Comparison of ENCODE assay signal across 32 cellular contexts in the genomic region with DNA sequence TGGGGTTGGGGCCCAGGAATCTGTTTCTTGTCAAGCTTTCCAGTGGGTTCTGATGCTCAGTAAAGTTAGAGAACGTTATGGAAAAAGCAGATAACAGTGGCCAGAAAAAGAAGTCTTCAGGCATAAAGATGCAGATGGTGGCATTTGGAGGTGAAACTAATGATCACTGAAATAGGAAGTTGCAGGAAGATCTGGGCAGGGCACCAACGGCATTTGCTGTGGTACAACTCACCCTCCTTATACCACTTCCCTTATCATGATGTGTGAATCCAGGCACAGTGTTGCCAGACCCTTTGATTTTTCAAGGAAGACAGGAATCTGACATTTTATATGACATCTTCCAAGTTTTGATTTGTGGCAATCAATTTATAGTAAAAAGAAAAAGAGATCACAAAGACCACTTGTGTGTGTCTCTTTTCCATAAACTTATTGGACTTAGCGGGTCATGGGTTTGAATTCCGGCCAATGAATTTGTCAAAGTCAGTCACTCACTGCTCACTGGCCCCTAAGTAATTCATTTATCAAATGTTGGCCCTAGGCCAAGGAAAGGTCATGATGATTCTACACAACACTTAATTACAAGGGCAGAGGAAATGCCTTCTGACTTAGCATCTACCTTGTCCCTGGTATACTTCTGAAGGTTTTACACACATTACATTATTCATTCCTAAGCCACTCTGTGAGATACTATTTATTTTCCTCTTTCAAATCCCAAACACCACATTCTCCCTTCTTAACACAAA. TPM values are rescaled to one million over a fixed set of nuclear protein-coding genes. Genes with fewer than 3 reads are reported as not detected.
A peak's percentile ranks its signal among the peaks of the same experiment; 100 is the strongest.
DNase-seq lines count a peak whose midpoint lies in the region; ATAC-seq, FAIRE-seq and TF ChIP-seq lines count a peak whose summit lies in the region.
"Had no signal": no experiment of that assay in that cellular context is flagged by ENCODE, and none has a peak within 500 bp of the region (broad histone marks: within the 10 kb centered on the region; RNA-seq: fewer than 3 reads in every experiment).

No MANE protein-coding gene starts in this region.

- no peak overlapping the region for H2AFZ ChIP-seq in K562 (ENCODE audit: low read depth, low read length)
- H2AFZ ChIP-seq in neural progenitor cell (replicated peaks), result no peak overlapping the region
- H2AFZ ChIP-seq: GM23248 had no signal

- no peak for TF ChIP-seq POLR2A in K562 (conservative IDR thresholded peaks at IDR 0.05)

- CTCF ChIA-PET in K562 (lab: Yijun Ruan, JAX; ENCODE audit: low intra/inter-chr PET ratio), result no interaction called here

- H3K9ac ChIP-seq in K562 (ENCODE audit: insufficient read depth in 1 of 2, low read depth in 2 of 2, low read length in 2 of 2) (no peak overlapping the region), neural progenitor cell (no peak overlapping the region)
- H3K9ac ChIP-seq: GM23248 had no signal

- TF ChIP-seq CTCF in K562 (IDR thresholded peaks at IDR 0.05 in 2 of 3, conservative IDR thresholded peaks at IDR 0.05 in 1 of 3; ENCODE audit: insufficient read depth in 2 of 3, low read depth in 1 of 3, low read length in 3 of 3) (no peak), neural progenitor cell (IDR thresholded peaks at IDR 0.05) (no peak), endothelial cell (IDR thresholded peaks at IDR 0.05; ENCODE audit: unreplicated experiment) (no peak)

- no peak overlapping the region for H3K4me2 ChIP-seq in K562 (ENCODE audit: insufficient read depth, low read length)
- H3K4me2 ChIP-seq in neural progenitor cell, result no peak overlapping the region

- 0% methylated on average over 4 of the region's 4 CpGs for WGBS in K562 (ENCODE audit: insufficient coverage, low coverage, missing lambda C conversion rate)

- H3K36me3 ChIP-seq in K562 (ENCODE audit: control insufficient read depth, insufficient read depth, low read length) (no peaks in the 10 kb centered on the region), neural progenitor cell (no peaks in the 10 kb centered on the region)
- H3K36me3 ChIP-seq: ascending aorta, esophagus muscularis mucosa, gastroesophageal sphincter, sigmoid colon had no signal

- H3K9me3 ChIP-seq in K562 (replicated peaks; ENCODE audit: control insufficient read depth, insufficient read depth, low read depth, low read length) (no peaks in the 10 kb centered on the region), neural progenitor cell (ENCODE audit: low read depth) (no peaks in the 10 kb centered on the region)
- H3K9me3 ChIP-seq: ascending aorta, esophagus muscularis mucosa, sigmoid colon, testis had no signal

- H3K4me3 ChIP-seq in K562, result no peak overlapping the region
- no peak overlapping the region for H3K4me3 ChIP-seq in neural progenitor cell
- H3K4me3 ChIP-seq: ascending aorta, esophagus muscularis mucosa, gastroesophageal sphincter, GM23248, sigmoid colon, testis had no signal

- H3K36me3 Mint-ChIP-seq in neural progenitor cell (no peaks in the 10 kb centered on the region), endothelial cell (ENCODE audit: low read depth, unreplicated experiment) (no peaks in the 10 kb centered on the region)
- H3K36me3 Mint-ChIP-seq: activated naive CD4-positive, alpha-beta T cell treated with anti-CD3 and anti-CD28 coated beads, Interleukin-2, amount 50 U/mL, for 72 hours; CD4-positive, CD25-positive, alpha-beta regulatory T cell; mesothelial cell of epicardium; stimulated activated effector memory CD8-positive, alpha-beta T cell treated with anti-CD3 and anti-CD28 coated beads, Interleukin-12 subunit alpha, Interleukin-12 subunit beta, amount 100 ng/mL, for 72 hours had no signal

- H3K4me1 ChIP-seq in K562 (replicated peaks in 1 of 2; ENCODE audit: control insufficient read depth in 2 of 2, insufficient read depth in 2 of 2, low read length in 2 of 2) (no peaks in the 10 kb centered on the region), neural progenitor cell (peaks cover 7% of the 10 kb centered on the region)
- H3K4me1 ChIP-seq: ascending aorta, esophagus muscularis mucosa, gastroesophageal sphincter, sigmoid colon, testis had no signal

- H3K79me2 ChIP-seq in K562 (ENCODE audit: control insufficient read depth, insufficient read depth, low read length), result no peaks in the 10 kb centered on the region
- H3K79me2 ChIP-seq in neural progenitor cell (ENCODE audit: low read depth), result no peaks in the 10 kb centered on the region

- POLR2A ChIA-PET in K562 (lab: Yijun Ruan, JAX), result no interaction called here

- H3K27me3 ChIP-seq in K562 (ENCODE audit: control insufficient read depth in 2 of 2, insufficient read depth in 2 of 2, low read length in 2 of 2), result no peaks in the 10 kb centered on the region
- H3K27me3 ChIP-seq in neural progenitor cell, result no peaks in the 10 kb centered on the region
- H3K27me3 ChIP-seq: ascending aorta, esophagus muscularis mucosa, gastroesophageal sphincter, sigmoid colon, testis had no signal

- BruUV-seq in K562 (replicated peaks; lab: Mats Ljungman, UMichigan), result no TSS peak

- DNase-seq in SIG-M5 treated with dmso at 0.1 percent for 504 hours (lab: John Stamatoyannopoulos, UW; ENCODE audit: unreplicated experiment), result peak; percentile 35
- no peak for DNase-seq in SIG-M5 (lab: John Stamatoyannopoulos, UW)
- peak; percentile 55 for DNase-seq in NCI-H69 (lab: John Stamatoyannopoulos, UW)
- no peak for DNase-seq in K562 (ENCODE audit: extremely low read depth in 1 of 4, low spot score in 3 of 4)
- DNase-seq in neural progenitor cell (ENCODE audit: low spot score), result no peak
- DNase-seq in endothelial cell (ENCODE audit: low spot score), result no peak
- no peak for DNase-seq in activated CD4-positive, CD25-positive, alpha-beta regulatory T cell treated with anti-CD3 and anti-CD28 coated beads, Interleukin-2, amount 50 U/mL, for 72 hours
- DNase-seq: activated CD4-positive, alpha-beta T cell treated with anti-CD3 and anti-CD28 coated beads for 48 hours; CD4-positive, CD25-positive, alpha-beta regulatory T cell; DMS79; effector CD4-positive, alpha-beta T cell; GM23248; Kasumi-1; left colon; nephron progenitor cell; NK-92 treated with Interleukin-12 subunit alpha and Interleukin-12 subunit beta, amount 100 ng/mL, for 24 hours; posterior cingulate gyrus; Right ventricle myocardium superior; sigmoid colon; T-helper 1 cell; testis had no signal

- intact Hi-C loops in K562 (cut with micrococcal nuclease), result no loop called here

- H3K27me3 Mint-ChIP-seq in neural progenitor cell (ENCODE audit: insufficient read depth, low read depth) (peaks cover 4% of the 10 kb centered on the region), endothelial cell (ENCODE audit: unreplicated experiment) (peaks cover 2% of the 10 kb centered on the region)
- H3K27me3 Mint-ChIP-seq: CD4-positive, CD25-positive, alpha-beta regulatory T cell; central memory CD8-positive, alpha-beta T cell had no signal

- no peak for TF ChIP-seq EP300 in K562 (IDR thresholded peaks at IDR 0.05; ENCODE audit: low read length)

- H3K4me3 Mint-ChIP-seq in neural progenitor cell (no peak overlapping the region), endothelial cell (ENCODE audit: unreplicated experiment) (no peak overlapping the region)
- H3K4me3 Mint-ChIP-seq: activated T-helper 1 cell treated with anti-CD3 and anti-CD28 coated beads, Interleukin-12 subunit alpha, Interleukin-12 subunit beta, Interleukin-2, Interleukin-4 antibody, amounts not matched to agents 30 ng/mL and 10 ng/mL and 1 ng/mL, durations not matched to agents 14 hours and 24 hours and 36 hours; CD4-positive, CD25-positive, alpha-beta regulatory T cell; central memory CD8-positive, alpha-beta T cell; mesothelial cell of epicardium; nephron progenitor cell; stimulated activated effector memory CD8-positive, alpha-beta T cell treated with anti-CD3 and anti-CD28 coated beads, Interleukin-12 subunit alpha, Interleukin-12 subunit beta, amount 100 ng/mL, for 72 hours had no signal

- peaks cover 2% of the 10 kb centered on the region for H3K4me1 Mint-ChIP-seq in neural progenitor cell
- H3K4me1 Mint-ChIP-seq in endothelial cell (ENCODE audit: unreplicated experiment), result no peaks in the 10 kb centered on the region
- H3K4me1 Mint-ChIP-seq: CD4-positive, CD25-positive, alpha-beta regulatory T cell; central memory CD8-positive, alpha-beta T cell; mesothelial cell of epicardium; stimulated activated effector memory CD8-positive, alpha-beta T cell treated with anti-CD3 and anti-CD28 coated beads, Interleukin-12 subunit alpha, Interleukin-12 subunit beta, amount 100 ng/mL, for 72 hours had no signal

- no peaks in the 10 kb centered on the region for H3F3A ChIP-seq in neural progenitor cell (ENCODE audit: low read depth)

- in situ Hi-C loops in K562 (cut with MboI), result no loop called here

- H3K27ac ChIP-seq in K562 (ENCODE audit: extremely low read depth, low read depth, low read length) (no peak overlapping the region), neural progenitor cell (no peak overlapping the region)
- H3K27ac ChIP-seq: ascending aorta, esophagus muscularis mucosa, gastroesophageal sphincter, GM23248, sigmoid colon, testis had no signal

- TF ChIP-seq RAD21 in K562 (CRISPR knock-in tag; conservative IDR thresholded peaks at IDR 0.05 in 1 of 2, IDR thresholded peaks at IDR 0.05 in 1 of 2), result no peak

- H3K9me3 Mint-ChIP-seq in neural progenitor cell (no peaks in the 10 kb centered on the region), endothelial cell (ENCODE audit: unreplicated experiment) (no peaks in the 10 kb centered on the region)
- H3K9me3 Mint-ChIP-seq: activated T-helper 1 cell treated with anti-CD3 and anti-CD28 coated beads, Interleukin-12 subunit alpha, Interleukin-12 subunit beta, Interleukin-2, Interleukin-4 antibody, amounts not matched to agents 30 ng/mL and 10 ng/mL and 1 ng/mL, durations not matched to agents 14 hours and 24 hours and 36 hours; nephron progenitor cell had no signal

- FAIRE-seq in K562 (lab: Jason Lieb, UNC), result no peak
- FAIRE-seq: GM12891, HTR-8/SVneo had no signal

- no peaks in the 10 kb centered on the region for H3K9me1 ChIP-seq in K562 (ENCODE audit: control insufficient read depth, insufficient read depth, low read length)

- no peak overlapping the region for H3K27ac Mint-ChIP-seq in neural progenitor cell
- H3K27ac Mint-ChIP-seq in endothelial cell (ENCODE audit: unreplicated experiment), result no peak overlapping the region
- H3K27ac Mint-ChIP-seq: activated naive CD4-positive, alpha-beta T cell treated with anti-CD3 and anti-CD28 coated beads, Interleukin-2, amount 50 U/mL, for 72 hours; activated T-helper 1 cell treated with anti-CD3 and anti-CD28 coated beads, Interleukin-12 subunit alpha, Interleukin-12 subunit beta, Interleukin-2, Interleukin-4 antibody, amounts not matched to agents 30 ng/mL and 10 ng/mL and 1 ng/mL, durations not matched to agents 14 hours and 24 hours and 36 hours; CD4-positive, CD25-positive, alpha-beta regulatory T cell; mesothelial cell of epicardium; nephron progenitor cell; stimulated activated effector memory CD8-positive, alpha-beta T cell treated with anti-CD3 and anti-CD28 coated beads, Interleukin-12 subunit alpha, Interleukin-12 subunit beta, amount 100 ng/mL, for 72 hours had no signal

- ATAC-seq in K562, result no peak
- no peak for ATAC-seq in GM21529 (IDR thresholded peaks at IDR 0.05; ENCODE audit: unreplicated experiment)
- ATAC-seq: activated naive CD4-positive, alpha-beta T cell treated with anti-CD3 and anti-CD28 coated beads, Interleukin-2, amount 50 U/mL, for 72 hours; gastroesophageal sphincter; left colon; stimulated activated effector memory CD8-positive, alpha-beta T cell treated with anti-CD3 and anti-CD28 coated beads, Interleukin-12 subunit alpha, Interleukin-12 subunit beta, amount 100 ng/mL, for 72 hours had no signal

- H4K20me1 ChIP-seq in K562 (replicated peaks; ENCODE audit: control insufficient read depth, insufficient read depth, low read length) (no peaks in the 10 kb centered on the region), neural progenitor cell (ENCODE audit: low read depth) (no peaks in the 10 kb centered on the region)

RNA-seq across cellular contexts. Expression of a gene that starts 37.6 kb away (rescaled TPM):
- total RNA-seq in K562 (2011; cell fraction: chromatin; rRNA removed; ENCODE audit: low replicate concordance), result not detected in 2 replicates
- not detected in 2 replicates for total RNA-seq in K562 (2011; cell fraction: nucleolus; rRNA removed)
- total RNA-seq in K562 (2011; cell fraction: nucleoplasm; rRNA removed), result not detected in 2 replicates
- total RNA-seq in K562 (2014; rRNA removed) (not detected in 2 replicates), K562 (2014; rRNA removed; fragmentation: Illumina TruSeq; extraction: Trizol) (not detected in 2 replicates), K562 (2015; rRNA removed; fragmentation: Illumina TruSeq; extraction: Trizol) (not detected in 2 replicates), K562 (2021) (not detected in 2 replicates), neural progenitor cell (ENCODE audit: low replicate concordance) (2.6 and 3.2 TPM in 2 replicates), endothelial cell (ENCODE audit: unreplicated experiment) (0.80 TPM)
- polyA plus RNA-seq in K562 (2011; rRNA removed) (not detected in 2 replicates), K562 (2014; fragmentation: Illumina TruSeq; extraction: Trizol) (not detected in 2 replicates), K562 (2014; fragmentation: Nextera tagmentation; extraction: Ambion mirVana) (not detected), K562 (2014; rRNA removed) (not detected in 2 replicates)
- polyA plus RNA-seq in K562 (2011; cell fraction: cytosol; rRNA removed), result not detected in 2 replicates
- not detected in 2 replicates for polyA plus RNA-seq in K562 (2011; cell fraction: nucleus; rRNA removed)
- not detected in 2 replicates for polyA plus RNA-seq in K562 (2012)
- not detected in 2 replicates for polyA minus RNA-seq in K562 (2011; rRNA and poly(A)+ RNA removed)
- not detected in 2 replicates for polyA minus RNA-seq in K562 (2011; cell fraction: cytosol; rRNA and poly(A)+ RNA removed)
- not detected in 2 replicates for polyA minus RNA-seq in K562 (2011; cell fraction: nucleus; rRNA and poly(A)+ RNA removed)
- total RNA-seq: activated naive CD4-positive, alpha-beta T cell treated with anti-CD3 and anti-CD28 coated beads, Interleukin-2, amount 50 U/mL, for 72 hours; activated T-helper 1 cell treated with anti-CD3 and anti-CD28 coated beads, Interleukin-12 subunit alpha, Interleukin-12 subunit beta, Interleukin-2, Interleukin-4 antibody, amounts not matched to agents 30 ng/mL and 10 ng/mL and 1 ng/mL, durations not matched to agents 14 hours and 24 hours and 36 hours; ascending aorta; CD4-positive, CD25-positive, alpha-beta regulatory T cell; gastroesophageal sphincter; Right ventricle myocardium superior had no signal
- polyA plus RNA-seq: CD4-positive, CD25-positive, alpha-beta regulatory T cell; GM23248 had no signal

Comparison
In these comparisons a context has a peak if more than half of its experiments do, and no peak if none do; other contexts are left out.
1. DNase-seq: peak in SIG-M5 treated with dmso at 0.1 percent for 504 hours (single experiment) and NCI-H69 (single experiment); none in SIG-M5 (single experiment), K562 (0 of 4), neural progenitor cell (single experiment), endothelial cell (single experiment) and activated CD4-positive, CD25-positive, alpha-beta regulatory T cell treated with anti-CD3 and anti-CD28 coated beads, Interleukin-2, amount 50 U/mL, for 72 hours (single experiment).